30 cellular contexts compared by ENCODE assay signal in the genomic region with DNA sequence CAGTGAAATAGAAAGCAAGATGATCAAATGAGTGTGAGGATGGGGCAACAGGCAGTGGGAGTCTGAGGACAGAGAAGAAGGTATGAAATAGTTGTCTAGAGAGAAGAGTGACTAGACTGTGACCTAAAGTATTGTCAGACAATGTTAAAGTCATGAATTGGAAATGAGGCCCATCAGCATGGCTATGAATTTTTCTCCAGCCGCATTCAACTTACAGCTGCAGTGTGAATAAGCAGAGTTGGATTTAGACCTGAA. TPM values are rescaled to one million over a fixed set of nuclear protein-coding genes. Genes with fewer than 3 reads are reported as not detected.
"Had no signal": no experiment of that assay in that cellular context is flagged by ENCODE, and none has a peak within 500 bp of the region (broad histone marks: within the 10 kb centered on the region; RNA-seq: fewer than 3 reads in every experiment).

No MANE protein-coding gene starts in this region.

- H3K4me1 ChIP-seq: colonic mucosa, esophagus squamous epithelium, gastrocnemius medialis, heart right ventricle, left lung, lower lobe of right lung had no signal

- H3K4me1 Mint-ChIP-seq: endodermal cell, mesothelial cell of epicardium, naive B cell had no signal

- H3K27ac ChIP-seq: colonic mucosa, epithelial cell of prostate, esophagus squamous epithelium, gastrocnemius medialis, heart right ventricle, left lung, lower lobe of right lung had no signal

- H3K9me3 ChIP-seq: colonic mucosa, gastrocnemius medialis, lower lobe of right lung, mucosa of descending colon had no signal

- H3K4me3 ChIP-seq: colonic mucosa, esophagus squamous epithelium, gastrocnemius medialis, heart right ventricle, left lung, lower lobe of right lung, mucosa of descending colon had no signal

- H3K27me3 Mint-ChIP-seq: dendritic cell treated with granulocyte-macrophage colony-stimulating factor and Interleukin-4, amounts not matched to agents 40 ng/mL and 50 ng/mL, for 4 days; effector memory CD8-positive, alpha-beta T cell; naive B cell had no signal

- DNase-seq: colonic mucosa; cortex of kidney; effector CD8-positive, alpha-beta T cell; effector memory CD8-positive, alpha-beta T cell; endodermal cell; erythroblast; esophagus squamous epithelium; foreskin fibroblast; foreskin melanocyte; gastrocnemius medialis; heart right ventricle; hippocampal formation; left cardiac atrium; left lung; left ventricle myocardium superior; lower lobe of right lung; mesenchymal stem cell; mucosa of descending colon; naive B cell had no signal

- H3K36me3 ChIP-seq: colonic mucosa, esophagus squamous epithelium, gastrocnemius medialis, left lung, lower lobe of right lung had no signal

- H3K4me3 Mint-ChIP-seq: dendritic cell treated with granulocyte-macrophage colony-stimulating factor and Interleukin-4, amounts not matched to agents 40 ng/mL and 50 ng/mL, for 4 days; effector memory CD8-positive, alpha-beta T cell; endodermal cell; mesothelial cell of epicardium; naive B cell had no signal

- ATAC-seq: effector memory CD8-positive, alpha-beta T cell; esophagus mucosa; gastrocnemius medialis; heart right ventricle; left cardiac atrium; left lung; left ventricle myocardium superior; lower lobe of right lung; mucosa of descending colon had no signal

- H3K9me3 Mint-ChIP-seq: effector memory CD8-positive, alpha-beta T cell had no signal

- H3K27me3 ChIP-seq: colonic mucosa, esophagus squamous epithelium, gastrocnemius medialis, heart right ventricle, left lung had no signal

- H3K27ac Mint-ChIP-seq: dendritic cell treated with granulocyte-macrophage colony-stimulating factor and Interleukin-4, amounts not matched to agents 40 ng/mL and 50 ng/mL, for 4 days; effector memory CD8-positive, alpha-beta T cell; endodermal cell; mesothelial cell of epicardium; naive B cell had no signal

RNA-seq across cellular contexts. Expression of gene TSPYL6, which starts 4.1 kb away (rescaled TPM):
- total RNA-seq: colonic mucosa, dermis microvascular lymphatic vessel endothelial cell, endodermal cell, esophagus mucosa, esophagus squamous epithelium, gastrocnemius medialis, kidney epithelial cell, left cardiac atrium, left lung, left ventricle myocardium superior, lower leg skin, lower lobe of right lung, lung microvascular endothelial cell, mesenteric fat pad, mesothelial cell of epicardium, mucosa of descending colon, myocyte had no signal
- polyA plus RNA-seq: keratinocyte had no signal
